ENCODE assay signal across 1 cellular context in the genomic region with DNA sequence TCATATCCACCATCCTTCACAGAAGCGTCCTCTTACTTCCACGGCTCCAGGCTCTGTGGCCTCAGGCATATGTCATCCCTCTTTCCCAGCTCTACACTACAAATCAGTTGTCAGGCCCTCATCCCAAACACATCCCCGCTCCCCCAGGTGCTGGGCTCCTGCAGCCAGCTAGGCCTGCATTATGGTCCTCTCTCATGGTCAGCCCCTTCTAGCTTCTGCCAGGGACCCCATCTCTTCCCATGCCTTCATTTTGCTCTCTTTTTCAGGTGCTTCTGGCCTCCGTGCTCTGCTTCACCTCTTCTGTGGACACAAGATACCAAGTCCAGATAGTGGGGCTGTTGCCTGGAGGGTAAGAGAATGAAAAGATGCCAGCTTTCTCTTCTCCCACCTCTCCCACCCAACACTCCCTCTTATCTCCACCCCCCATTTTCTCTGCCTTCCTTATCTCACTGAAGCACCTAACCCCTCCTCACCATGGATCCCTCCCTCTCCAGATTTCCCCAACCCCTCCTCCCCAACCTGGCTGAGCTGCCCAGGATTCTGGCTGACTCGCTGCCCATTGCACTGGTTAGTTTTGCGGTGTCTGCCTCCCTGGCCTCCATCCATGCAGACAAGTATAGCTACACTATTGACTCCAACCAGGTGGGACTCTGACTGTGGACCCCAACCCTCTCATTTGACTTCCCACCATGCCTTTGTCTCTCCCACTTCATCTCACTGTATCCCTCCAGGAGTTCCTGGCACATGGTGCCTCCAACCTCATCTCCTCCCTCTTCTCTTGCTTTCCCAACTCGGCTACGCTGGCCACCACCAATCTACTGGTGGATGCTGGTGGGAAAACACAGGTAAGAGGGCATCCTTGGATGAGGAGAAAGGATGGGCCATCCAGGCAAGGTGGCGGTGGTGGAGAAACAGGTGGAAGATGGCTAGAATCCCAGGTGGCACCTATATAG.
TF ChIP-seq lines count a peak whose summit lies in the region.

No MANE protein-coding gene starts in this region.

TF ChIP-seq in IMR-90, 13 proteins besides CTCF, POLR2A, EP300 and RAD21:
- TF ChIP-seq MXI1 (IDR thresholded peaks at IDR 0.05; ENCODE audit: borderline replicate concordance, low read depth, low read length) (no peak), CEBPB (IDR thresholded peaks at IDR 0.05; ENCODE audit: low read depth, low read length) (no peak), ELK1 (IDR thresholded peaks at IDR 0.05; ENCODE audit: borderline replicate concordance, low read depth, low read length) (no peak), USF2 (IDR thresholded peaks at IDR 0.05; ENCODE audit: low read depth, low read length) (no peak), CHD1 (IDR thresholded peaks at IDR 0.05; ENCODE audit: low read depth, low read length) (no peak), MAFK (IDR thresholded peaks at IDR 0.05; ENCODE audit: low read depth, low read length) (no peak), FOS (IDR thresholded peaks at IDR 0.05; ENCODE audit: low read depth, low read length) (no peak), RCOR1 (IDR thresholded peaks at IDR 0.05; ENCODE audit: insufficient replicate concordance, low read length) (no peak), SMC3 (IDR thresholded peaks at IDR 0.05; ENCODE audit: low read depth, low read length) (no peak), NFE2L2 (IDR thresholded peaks at IDR 0.05; ENCODE audit: low read depth, low read length) (no peak), RFX5 (IDR thresholded peaks at IDR 0.05; ENCODE audit: low read depth, low read length) (no peak), BHLHE40 (IDR thresholded peaks at IDR 0.05; ENCODE audit: low read depth, low read length) (no peak), MAZ (IDR thresholded peaks at IDR 0.05; ENCODE audit: borderline replicate concordance, low read depth, low read length) (no peak)
